ENCODE assay signal across 9 cellular contexts in genomic region chr17:48626470-48627241, GRCh38. TPM values are rescaled to one million over a fixed set of nuclear protein-coding genes. Genes with fewer than 3 reads are reported as not detected.
DNase-seq lines count a peak whose midpoint lies in the region; ATAC-seq and TF ChIP-seq lines count a peak whose summit lies in the region.
"Had no signal": no experiment of that assay in that cellular context is flagged by ENCODE, and none has a peak within 500 bp of the region (broad histone marks: within the 10 kb centered on the region; RNA-seq: fewer than 3 reads in every experiment).

No MANE protein-coding gene starts in this region.

- peak; percentile 41 to 55 for ATAC-seq in naive thymus-derived CD8-positive, alpha-beta T cell
- ATAC-seq in GM18907 (IDR thresholded peaks at IDR 0.05; ENCODE audit: unreplicated experiment) (no peak), HG02610 (IDR thresholded peaks at IDR 0.05; ENCODE audit: unreplicated experiment) (no peak)

- CTCF ChIA-PET in activated naive CD4-positive, alpha-beta T cell treated with anti-CD3 and anti-CD28 coated beads, Interleukin-2, amount 10 ng/mL, durations not matched to agents 7 days and 5 days (lab: Charles Lee) = interaction anchor here (0.7 to 2.5 kb wide), 4 partner anchors 8 to 125 kb away, joined by 3 to 13 read pairs (median 8); partner anchors contain the start of gene HOXB8

- H3K4me3 ChIP-seq in uterus = peak overlapping the region in 1 of 2 donors; percentile 22

- H3K4me1 ChIP-seq in uterus = peaks cover 0 to 15% of the 10 kb centered on the region in 2 donors

- POLR2A ChIA-PET in naive thymus-derived CD8-positive, alpha-beta T cell (lab: Charles Lee) = interaction anchor here (1.0 to 1.3 kb wide), 5 partner anchors 9 to 16 kb away, joined by 3 to 5 read pairs (median 3); partner anchors contain the start of gene HOXB7

- H3K4me3 Mint-ChIP-seq in activated naive CD4-positive, alpha-beta T cell treated with anti-CD3 and anti-CD28 coated beads, Interleukin-2, amount 10 ng/mL, durations not matched to agents 7 days and 5 days = peak overlapping the region; percentile 61
- H3K4me3 Mint-ChIP-seq in naive thymus-derived CD8-positive, alpha-beta T cell = peak overlapping the region; percentile 75 to 87 (median 83)
- H3K4me3 Mint-ChIP-seq in HFFc6 = no peak overlapping the region

- H3K4me1 Mint-ChIP-seq in activated naive CD4-positive, alpha-beta T cell treated with anti-CD3 and anti-CD28 coated beads, Interleukin-2, amount 10 ng/mL, durations not matched to agents 7 days and 5 days = peaks cover 17% of the 10 kb centered on the region
- H3K4me1 Mint-ChIP-seq in naive thymus-derived CD8-positive, alpha-beta T cell = peaks cover 9 to 18% (median 13%) of the 10 kb centered on the region in 4 donors
- H3K4me1 Mint-ChIP-seq in HFFc6 (ENCODE audit: low read depth) = no peaks in the 10 kb centered on the region

- peak; percentile 44 for DNase-seq in ELR (ENCODE audit: low read depth)
- DNase-seq in NCI-H226 = peak; percentile 92
- DNase-seq in activated naive CD4-positive, alpha-beta T cell treated with anti-CD3 and anti-CD28 coated beads, Interleukin-2, amount 10 ng/mL, durations not matched to agents 7 days and 5 days = peak; percentile 47
- peak in 4 of 10 donors; percentile 28 to 43 (median 34) for DNase-seq in naive thymus-derived CD8-positive, alpha-beta T cell
- no peak for DNase-seq in uterus
- DNase-seq in HFFc6 = no peak

- H3K9me3 Mint-ChIP-seq in activated naive CD4-positive, alpha-beta T cell treated with anti-CD3 and anti-CD28 coated beads, Interleukin-2, amount 10 ng/mL, durations not matched to agents 7 days and 5 days = no peaks in the 10 kb centered on the region
- H3K9me3 Mint-ChIP-seq in naive thymus-derived CD8-positive, alpha-beta T cell = no peaks in the 10 kb centered on the region
- H3K9me3 Mint-ChIP-seq in HFFc6 = no peaks in the 10 kb centered on the region

- no peak overlapping the region for H3K27ac Mint-ChIP-seq in activated naive CD4-positive, alpha-beta T cell treated with anti-CD3 and anti-CD28 coated beads, Interleukin-2, amount 10 ng/mL, durations not matched to agents 7 days and 5 days
- peak overlapping the region in 5 of 10 donors; percentile 39 to 86 (median 68) for H3K27ac Mint-ChIP-seq in naive thymus-derived CD8-positive, alpha-beta T cell
- no peak overlapping the region for H3K27ac Mint-ChIP-seq in HFFc6

- no peak for TF ChIP-seq CTCF in uterus (IDR thresholded peaks at IDR 0.05)
- no peak for TF ChIP-seq CTCF in HFFc6 (IDR thresholded peaks at IDR 0.05)

- H3K27ac ChIP-seq in uterus = no peak overlapping the region

- H3K36me3 ChIP-seq in uterus = no peaks in the 10 kb centered on the region

- H3K9me3 ChIP-seq in uterus = no peaks in the 10 kb centered on the region

- intact Hi-C loops in uterus (cut with DNase I; ENCODE audit: low total_unique reads) = no loop called here

- H3K36me3 Mint-ChIP-seq in activated naive CD4-positive, alpha-beta T cell treated with anti-CD3 and anti-CD28 coated beads, Interleukin-2, amount 10 ng/mL, durations not matched to agents 7 days and 5 days = no peaks in the 10 kb centered on the region
- H3K36me3 Mint-ChIP-seq in naive thymus-derived CD8-positive, alpha-beta T cell = peaks cover 0 to 4% (median 0%) of the 10 kb centered on the region in 3 donors
- no peaks in the 10 kb centered on the region for H3K36me3 Mint-ChIP-seq in HFFc6 (ENCODE audit: low read depth)

- no peak for TF ChIP-seq POLR2A in uterus (IDR thresholded peaks at IDR 0.05)

- H3K27me3 Mint-ChIP-seq in activated naive CD4-positive, alpha-beta T cell treated with anti-CD3 and anti-CD28 coated beads, Interleukin-2, amount 10 ng/mL, durations not matched to agents 7 days and 5 days = peaks cover 100% of the 10 kb centered on the region
- H3K27me3 Mint-ChIP-seq in naive thymus-derived CD8-positive, alpha-beta T cell = peaks cover 55 to 96% (median 81%) of the 10 kb centered on the region in 5 donors
- peaks cover 75% of the 10 kb centered on the region for H3K27me3 Mint-ChIP-seq in HFFc6 (ENCODE audit: insufficient read depth)

- peaks cover 20 to 85% of the 10 kb centered on the region in 2 donors for H3K27me3 ChIP-seq in uterus

RNA-seq across cellular contexts. Expression of gene HOXB9, which starts 0.5 kb away (rescaled TPM):
- not detected for total RNA-seq in naive thymus-derived CD8-positive, alpha-beta T cell
- polyA plus RNA-seq in naive thymus-derived CD8-positive, alpha-beta T cell = under 1 TPM in 1 of 3 donors, not detected in 2; 0.13 TPM
- total RNA-seq in uterus = 1 to 10 TPM in 1 of 4 donors, under 1 TPM in 1, not detected in 2; 0.43 to 1.0 TPM
- not detected for total RNA-seq in HFFc6 (2021; fragmentation: NEBNext Ultra II Directional; extraction: Animal tissue kit (Norgen Biotek cat#: 25700))

RNA-seq across cellular contexts. Expression of gene HOXB8, which starts 11.6 kb away (rescaled TPM):
- total RNA-seq in naive thymus-derived CD8-positive, alpha-beta T cell = not detected
- not detected for polyA plus RNA-seq in naive thymus-derived CD8-positive, alpha-beta T cell
- 1 to 10 TPM in 2 of 4 donors, under 1 TPM in 1, not detected in 1; 0.29 to 9.5 (median 1.9) TPM for total RNA-seq in uterus
- total RNA-seq in HFFc6 (2021; fragmentation: NEBNext Ultra II Directional; extraction: Animal tissue kit (Norgen Biotek cat#: 25700)) = not detected
- polyA plus RNA-seq: esophagus had no signal

RNA-seq across cellular contexts. Expression of gene HOXB7, which starts 15.8 kb away (rescaled TPM):
- not detected for total RNA-seq in naive thymus-derived CD8-positive, alpha-beta T cell
- polyA plus RNA-seq in naive thymus-derived CD8-positive, alpha-beta T cell = under 1 TPM in 2 of 3 donors, not detected in 1; 0.22 to 0.40 TPM
- total RNA-seq in uterus = 1 to 10 TPM in 3 of 4 donors, not detected in 1; 1.0 to 6.9 (median 3.5) TPM
- not detected for total RNA-seq in HFFc6 (2021; fragmentation: NEBNext Ultra II Directional; extraction: Animal tissue kit (Norgen Biotek cat#: 25700))

RNA-seq across cellular contexts. Expression of gene HOXB6, which starts 21.9 kb away (rescaled TPM):
- total RNA-seq in naive thymus-derived CD8-positive, alpha-beta T cell = not detected
- not detected for polyA plus RNA-seq in naive thymus-derived CD8-positive, alpha-beta T cell
- total RNA-seq in uterus = 10 to 100 TPM in 1 of 4 donors, 1 to 10 TPM in 1, under 1 TPM in 1, not detected in 1; 0.88 to 18.2 (median 7.3) TPM
- not detected for total RNA-seq in HFFc6 (2021; fragmentation: NEBNext Ultra II Directional; extraction: Animal tissue kit (Norgen Biotek cat#: 25700))

RNA-seq across cellular contexts. Expression of gene HOXB5, which starts 33.1 kb away (rescaled TPM):
- not detected for total RNA-seq in naive thymus-derived CD8-positive, alpha-beta T cell
- not detected for polyA plus RNA-seq in naive thymus-derived CD8-positive, alpha-beta T cell
- 1 to 10 TPM in 1 of 4 donors, under 1 TPM in 2, not detected in 1; 0.55 to 2.5 (median 0.59) TPM for total RNA-seq in uterus
- not detected for total RNA-seq in HFFc6 (2021; fragmentation: NEBNext Ultra II Directional; extraction: Animal tissue kit (Norgen Biotek cat#: 25700))

Comparison
In these comparisons a context has a peak if more than half of its experiments do, and no peak if none do; other contexts are left out.
1. DNase-seq: peak in ELR (single experiment), NCI-H226 (single experiment) and activated naive CD4-positive, alpha-beta T cell treated with anti-CD3 and anti-CD28 coated beads, Interleukin-2, amount 10 ng/mL, durations not matched to agents 7 days and 5 days (single experiment); none in uterus (0 of 2) and HFFc6 (single experiment).
2. ATAC-seq: peak in naive thymus-derived CD8-positive, alpha-beta T cell (2 of 2); none in GM18907 (single experiment) and HG02610 (single experiment).